24 cellular contexts compared by ENCODE assay signal in genomic region chr1:69506310-69506709, GRCh38.
"Had no signal": no experiment of that assay in that cellular context is flagged by ENCODE, and none has a peak within 500 bp of the region (broad histone marks: within the 10 kb centered on the region; RNA-seq: fewer than 3 reads in every experiment).

No MANE protein-coding gene starts in this region.

- H3K4me1 ChIP-seq: esophagus squamous epithelium, gastrocnemius medialis, heart right ventricle, left lung, lower lobe of right lung had no signal

- FAIRE-seq: endometrium, islet of Langerhans had no signal

- H3K4me3 ChIP-seq: esophagus squamous epithelium, gastrocnemius medialis, heart right ventricle, left lung, lower lobe of right lung, mucosa of descending colon had no signal

- H3K36me3 ChIP-seq: esophagus squamous epithelium, gastrocnemius medialis, heart right ventricle, left lung, lower lobe of right lung had no signal

- H3K27ac ChIP-seq: epithelial cell of prostate, esophagus squamous epithelium, gastrocnemius medialis, heart right ventricle, left lung, lower lobe of right lung had no signal

- ATAC-seq: effector memory CD8-positive, alpha-beta T cell; esophagus mucosa; gastrocnemius medialis; heart right ventricle; left cardiac atrium; left lung; left ventricle myocardium superior; lower lobe of right lung; mucosa of descending colon; naive thymus-derived CD8-positive, alpha-beta T cell had no signal

- DNase-seq: cortex of kidney; effector CD8-positive, alpha-beta T cell; effector memory CD8-positive, alpha-beta T cell; endodermal cell; esophagus squamous epithelium; foreskin fibroblast; foreskin melanocyte; gastrocnemius medialis; glutamatergic neuron; head of caudate nucleus; heart right ventricle; hippocampal formation; left cardiac atrium; left lung; left ventricle myocardium superior; lower lobe of right lung; mesenchymal stem cell; mucosa of descending colon; naive B cell; naive thymus-derived CD8-positive, alpha-beta T cell had no signal

- H3K9me3 ChIP-seq: esophagus squamous epithelium, gastrocnemius medialis, heart right ventricle, left lung, lower lobe of right lung, mucosa of descending colon had no signal

- H3K27me3 ChIP-seq: esophagus squamous epithelium, gastrocnemius medialis, heart right ventricle, left lung had no signal
